ENCODE assay signal across 9 cellular contexts in the genomic region with DNA sequence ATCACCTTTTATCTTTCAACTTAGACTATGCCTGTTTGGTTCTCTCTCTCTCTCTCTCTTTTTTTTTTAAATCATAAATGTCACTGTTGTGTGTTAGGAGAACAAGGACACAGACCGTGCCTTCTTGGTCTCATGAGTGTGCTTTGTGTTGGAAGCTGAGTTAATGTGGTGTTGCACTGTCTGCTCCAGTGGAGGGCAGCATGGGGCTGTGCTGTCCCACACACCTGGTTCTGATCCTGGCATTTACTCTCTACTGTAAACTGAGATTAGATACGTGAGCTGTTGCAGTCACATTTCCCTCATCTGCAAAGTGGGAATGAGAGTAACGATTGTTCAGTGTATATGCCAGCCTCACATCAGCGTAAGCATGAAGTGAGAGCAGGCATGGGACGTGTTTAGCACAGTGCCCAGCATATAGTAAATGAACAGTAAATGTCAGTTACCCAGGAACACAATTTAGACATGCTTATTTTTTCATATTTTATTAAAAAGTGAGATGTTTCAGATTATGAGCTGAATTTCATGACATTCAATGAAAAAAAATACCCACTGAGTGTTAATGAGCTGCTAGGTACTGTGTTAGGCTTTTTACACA.
DNase-seq lines count a peak whose midpoint lies in the region; ATAC-seq, FAIRE-seq and TF ChIP-seq lines count a peak whose summit lies in the region.
"Had no signal": no experiment of that assay in that cellular context is flagged by ENCODE, and none has a peak within 500 bp of the region (broad histone marks: within the 10 kb centered on the region; RNA-seq: fewer than 3 reads in every experiment).

No MANE protein-coding gene starts in this region.

- no peak overlapping the region for H3K27ac ChIP-seq in upper lobe of left lung

- CTCF ChIA-PET in HEK293T (lab: Yijun Ruan, JAX) = no interaction called here

- in situ Hi-C loops in SK-MEL-5 (cut with HindIII; ENCODE audit: low pct_unique_long_range_greater_than_20kb, low sequenced_read_pairs) = no loop called here

- H3K27me3 ChIP-seq in upper lobe of left lung = no peaks in the 10 kb centered on the region

- 87 to 89% methylated on average over 5 of the region's 5 CpGs for WGBS in upper lobe of left lung, 2 donors

- H3K4me3 ChIP-seq in upper lobe of left lung = no peak overlapping the region

- no peaks in the 10 kb centered on the region for H3K9me3 ChIP-seq in upper lobe of left lung

- H3K36me3 ChIP-seq in upper lobe of left lung = no peaks in the 10 kb centered on the region

- TF ChIP-seq EP300 in upper lobe of left lung (IDR thresholded peaks at IDR 0.05) = no peak

- TF ChIP-seq POLR2A in upper lobe of left lung (IDR thresholded peaks at IDR 0.05) = no peak

- POLR2A ChIA-PET in HEK293T (lab: Yijun Ruan, JAX) = no interaction called here

- no peaks in the 10 kb centered on the region for H3K4me1 ChIP-seq in upper lobe of left lung

- no peak for FAIRE-seq in D721Med (lab: Jason Lieb, UNC)

- TF ChIP-seq CTCF in D721Med (IDR thresholded peaks at IDR 0.05; ENCODE audit: insufficient read depth, missing control alignments) (peak; percentile 55), upper lobe of left lung (IDR thresholded peaks at IDR 0.05) (peak in 4 of 6 experiments; percentile 14 to 29 (median 18))

- peak in 1 of 2 donors; percentile 30 for ATAC-seq in upper lobe of left lung (ENCODE audit: low FRiP score in 2 of 2)
- ATAC-seq in GM19467 (IDR thresholded peaks at IDR 0.05; ENCODE audit: unreplicated experiment) = no peak
- ATAC-seq: T-cell had no signal

- DNase-seq in D721Med (ENCODE audit: insufficient read length, low spot score) = no peak
- DNase-seq in HEK293T (ENCODE audit: extremely low spot score) = peak; percentile 26
- DNase-seq in SK-MEL-5 (ENCODE audit: low read depth, low spot score) = peak; percentile 72
- peak; percentile 22 for DNase-seq in glomerular visceral epithelial cell (ENCODE audit: extremely low spot score)
- DNase-seq in upper lobe of left lung = no peak
- DNase-seq in GOT3 (lab: John Stamatoyannopoulos, UW) = no peak
- DNase-seq in kidney glomerular epithelial cell (lab: John Stamatoyannopoulos, UW) = no peak

TF ChIP-seq in HEK293T, 16 proteins besides CTCF, POLR2A, EP300 and RAD21:
- TF ChIP-seq NFRKB (IDR thresholded peaks at IDR 0.05) (no peak), SUZ12 (IDR thresholded peaks at IDR 0.05) (no peak), FOXA1 (IDR thresholded peaks at IDR 0.05) (no peak), ARNT (IDR thresholded peaks at IDR 0.05) (no peak), FOXK2 (IDR thresholded peaks at IDR 0.05) (no peak), TARDBP (IDR thresholded peaks at IDR 0.05) (no peak), HDGF (IDR thresholded peaks at IDR 0.05; ENCODE audit: borderline replicate concordance) (no peak), LEF1 (IDR thresholded peaks at IDR 0.05; ENCODE audit: borderline replicate concordance) (no peak), ELF4 (IDR thresholded peaks at IDR 0.05) (no peak), FOXM1 (IDR thresholded peaks at IDR 0.05; ENCODE audit: borderline replicate concordance) (no peak), SP1 (IDR thresholded peaks at IDR 0.05) (no peak), L3MBTL2 (conservative IDR thresholded peaks at IDR 0.05) (no peak), BHLHE40 (IDR thresholded peaks at IDR 0.05; ENCODE audit: borderline replicate concordance) (no peak), CTBP1 (IDR thresholded peaks at IDR 0.05; ENCODE audit: borderline replicate concordance) (no peak)

Comparison
In these comparisons a context has a peak if more than half of its experiments do, and no peak if none do; other contexts are left out.
1. DNase-seq: peak in HEK293T (single experiment), SK-MEL-5 (single experiment) and glomerular visceral epithelial cell (single experiment); none in D721Med (single experiment), upper lobe of left lung (0 of 2), GOT3 (single experiment) and kidney glomerular epithelial cell (single experiment).